In genomic region chr6:12171735-12172134, GRCh38 we compare ENCODE assay signal across 20 cellular contexts.
"Had no signal": no experiment of that assay in that cellular context is flagged by ENCODE, and none has a peak within 500 bp of the region (broad histone marks: within the 10 kb centered on the region; RNA-seq: fewer than 3 reads in every experiment).

No MANE protein-coding gene starts in this region.

- H3K4me1 Mint-ChIP-seq: natural killer cell; stimulated activated effector memory CD8-positive, alpha-beta T cell treated with anti-CD3 and anti-CD28 coated beads, Interleukin-12 subunit alpha, Interleukin-12 subunit beta, amount 100 ng/mL, for 72 hours had no signal

- H3K4me3 ChIP-seq: colonic mucosa, lower lobe of right lung, prostate gland, sigmoid colon, stomach, thyroid gland had no signal

- DNase-seq: colonic mucosa; effector memory CD8-positive, alpha-beta T cell; hypothalamus; left ventricle myocardium superior; lower lobe of right lung; natural killer cell; nucleus accumbens; right cardiac atrium; sigmoid colon; stimulated activated CD4-positive, alpha-beta T cell treated with anti-CD3 and anti-CD28 coated beads, Interleukin-2, amount 100 ng/mL, for 24 hours; stimulated activated CD4-positive, alpha-beta T cell treated with anti-CD3 and anti-CD28 coated beads, Interleukin-4, amount 100 ng/mL, for 24 hours; stimulated activated naive CD4-positive, alpha-beta T cell treated with Interleukin-2 at 50 U/mL for 16 hours; stomach; thyroid gland had no signal

- H3K4me1 ChIP-seq: colonic mucosa, lower lobe of right lung, prostate gland, sigmoid colon, stomach had no signal

- H3K27me3 ChIP-seq: colonic mucosa, sigmoid colon, stomach, thyroid gland had no signal

- H3K27ac Mint-ChIP-seq: dendritic cell treated with granulocyte-macrophage colony-stimulating factor and Interleukin-4, amounts not matched to agents 40 ng/mL and 50 ng/mL, for 4 days; effector memory CD8-positive, alpha-beta T cell; natural killer cell; stimulated activated effector memory CD8-positive, alpha-beta T cell treated with anti-CD3 and anti-CD28 coated beads, Interleukin-12 subunit alpha, Interleukin-12 subunit beta, amount 100 ng/mL, for 72 hours; type B pancreatic cell had no signal

- ATAC-seq: effector memory CD8-positive, alpha-beta T cell; left ventricle myocardium superior; lower lobe of right lung; natural killer cell; right cardiac atrium; stimulated activated effector memory CD8-positive, alpha-beta T cell treated with anti-CD3 and anti-CD28 coated beads, Interleukin-12 subunit alpha, Interleukin-12 subunit beta, amount 100 ng/mL, for 72 hours had no signal

- H3K27ac ChIP-seq: colonic mucosa, lower lobe of right lung, prostate gland, sigmoid colon, stomach, thyroid gland had no signal

- H3K27me3 Mint-ChIP-seq: type B pancreatic cell had no signal

- H3K36me3 Mint-ChIP-seq: natural killer cell; stimulated activated effector memory CD8-positive, alpha-beta T cell treated with anti-CD3 and anti-CD28 coated beads, Interleukin-12 subunit alpha, Interleukin-12 subunit beta, amount 100 ng/mL, for 72 hours; type B pancreatic cell had no signal

- H3K9me3 ChIP-seq: colonic mucosa, lower lobe of right lung, prostate gland, sigmoid colon, stomach, thyroid gland had no signal

- H3K4me3 Mint-ChIP-seq: dendritic cell treated with granulocyte-macrophage colony-stimulating factor and Interleukin-4, amounts not matched to agents 40 ng/mL and 50 ng/mL, for 4 days; effector memory CD8-positive, alpha-beta T cell; natural killer cell; stimulated activated effector memory CD8-positive, alpha-beta T cell treated with anti-CD3 and anti-CD28 coated beads, Interleukin-12 subunit alpha, Interleukin-12 subunit beta, amount 100 ng/mL, for 72 hours; type B pancreatic cell had no signal

- H3K9me3 Mint-ChIP-seq: dendritic cell treated with granulocyte-macrophage colony-stimulating factor and Interleukin-4, amounts not matched to agents 40 ng/mL and 50 ng/mL, for 4 days; effector memory CD8-positive, alpha-beta T cell; natural killer cell; stimulated activated effector memory CD8-positive, alpha-beta T cell treated with anti-CD3 and anti-CD28 coated beads, Interleukin-12 subunit alpha, Interleukin-12 subunit beta, amount 100 ng/mL, for 72 hours; type B pancreatic cell had no signal

- FAIRE-seq: frontal cortex, keratinocyte had no signal

- H3K36me3 ChIP-seq: colonic mucosa, lower lobe of right lung, prostate gland, sigmoid colon, stomach, thyroid gland had no signal
